Comparison of ENCODE assay signal across 9 cellular contexts in genomic region chrX:37796805-37797204, GRCh38. TPM values are rescaled to one million over a fixed set of nuclear protein-coding genes. Genes with fewer than 3 reads are reported as not detected.
DNase-seq lines count a peak whose midpoint lies in the region; ATAC-seq, FAIRE-seq and TF ChIP-seq lines count a peak whose summit lies in the region.
"Had no signal": no experiment of that assay in that cellular context is flagged by ENCODE, and none has a peak within 500 bp of the region (broad histone marks: within the 10 kb centered on the region; RNA-seq: fewer than 3 reads in every experiment).

No MANE protein-coding gene starts in this region.

- H3K4me1 ChIP-seq in spleen (peaks cover 0 to 86% (median 23%) of the 10 kb centered on the region in 6 donors), kidney (ENCODE audit: control insufficient read depth in 1 of 2, insufficient read depth in 1 of 2, low read depth in 1 of 2, low read length in 2 of 2) (no peaks in the 10 kb centered on the region), SJCRH30 (no peaks in the 10 kb centered on the region)
- H3K4me1 ChIP-seq: psoas muscle had no signal

- H3K27ac ChIP-seq in VCaP (peak overlapping the region; percentile 62), spleen (peak overlapping the region in 6 of 8 donors; percentile 6 to 71 (median 58)), kidney (ENCODE audit: low read depth in 2 of 2, low read length in 2 of 2) (no peak overlapping the region), SJCRH30 (no peak overlapping the region)
- H3K27ac ChIP-seq: psoas muscle had no signal

- H3K36me3 ChIP-seq in spleen = peaks cover 0 to 76% (median 4%) of the 10 kb centered on the region in 6 donors
- no peaks in the 10 kb centered on the region for H3K36me3 ChIP-seq in kidney (ENCODE audit: control insufficient read depth in 1 of 2, insufficient read depth in 2 of 2, low read length in 2 of 2)
- no peaks in the 10 kb centered on the region for H3K36me3 ChIP-seq in SJCRH30

- H3K9ac ChIP-seq in kidney (ENCODE audit: low read length in 2 of 2) = no peak overlapping the region

- H3K27me3 ChIP-seq in spleen (replicated peaks in 1 of 7) = no peaks in the 10 kb centered on the region
- H3K27me3 ChIP-seq in SJCRH30 = no peaks in the 10 kb centered on the region

- H3K4me3 ChIP-seq in spleen (no peak overlapping the region), kidney (ENCODE audit: low read length in 2 of 2) (no peak overlapping the region), SJCRH30 (no peak overlapping the region)
- H3K4me3 ChIP-seq: psoas muscle had no signal

- TF ChIP-seq CTCF in VCaP (conservative IDR thresholded peaks at IDR 0.05) (no peak), spleen (IDR thresholded peaks at IDR 0.05 in 8 of 11, conservative IDR thresholded peaks at IDR 0.05 in 3 of 11) (no peak), kidney (IDR thresholded peaks at IDR 0.05; ENCODE audit: borderline replicate concordance, extremely low read depth, insufficient read depth) (no peak)

- TF ChIP-seq POLR2A in spleen (IDR thresholded peaks at IDR 0.05) = no peak

- FAIRE-seq in kidney (lab: Jason Lieb, UNC) = no peak

- intact Hi-C loops in spleen (cut with DNase I; ENCODE audit: low total_unique reads) = no loop called here
- intact Hi-C loops in kidney (cut with DNase I) = no loop called here

- H3K9me3 ChIP-seq in spleen (no peaks in the 10 kb centered on the region), kidney (ENCODE audit: control insufficient read depth in 1 of 2, low read length in 2 of 2) (no peaks in the 10 kb centered on the region), SJCRH30 (replicated peaks) (no peaks in the 10 kb centered on the region)
- H3K9me3 ChIP-seq: psoas muscle had no signal

- peak; percentile 92 for ATAC-seq in GM19452 (IDR thresholded peaks at IDR 0.05; ENCODE audit: unreplicated experiment)
- ATAC-seq in HG03139 (IDR thresholded peaks at IDR 0.05; ENCODE audit: unreplicated experiment) = peak; percentile 87
- ATAC-seq: psoas muscle had no signal

- peak; percentile 75 for DNase-seq in spleen
- DNase-seq in NCI-H146 (lab: John Stamatoyannopoulos, UW) = no peak
- DNase-seq in kidney = no peak
- DNase-seq in SJCRH30 = no peak

RNA-seq across cellular contexts. Expression of gene CYBB, which starts 16.9 kb away (rescaled TPM):
- total RNA-seq in spleen (100 to 1,000 TPM; 129 to 231 (median 200) TPM), kidney (43.7 TPM)
- polyA plus RNA-seq in spleen (10 to 100 TPM; 30.5 to 38.7 (median 35.5) TPM), kidney (ENCODE audit: insufficient read depth, low read depth, low replicate concordance) (3.5 TPM)
- not detected in 2 replicates for total RNA-seq in SJCRH30 (2014; rRNA removed; shearing (Covaris generic))
- total RNA-seq: epithelial cell of proximal tubule had no signal

RNA-seq across cellular contexts. Expression of gene DYNLT3, which starts 50.6 kb away (rescaled TPM):
- 10 to 100 TPM; 15.8 to 29.8 (median 19.3) TPM for total RNA-seq in spleen
- 10 to 100 TPM; 12.3 to 17.6 (median 13.6) TPM for polyA plus RNA-seq in spleen
- 30.7 TPM for total RNA-seq in kidney
- 40.5 TPM for polyA plus RNA-seq in kidney (ENCODE audit: insufficient read depth, low read depth, low replicate concordance)
- total RNA-seq in SJCRH30 (2014; rRNA removed; shearing (Covaris generic)) = not detected in 2 replicates

Comparison
In these comparisons a context has a peak if more than half of its experiments do, and no peak if none do; other contexts are left out.
1. H3K27ac ChIP-seq: peak in VCaP (single experiment) and spleen (6 of 8); none in kidney (0 of 2) and SJCRH30 (single experiment).
2. RNA of gene CYBB, which starts 16.9 kb away (total RNA-seq): 129 to 231 TPM in spleen and 43.7 TPM in kidney (single experiment); not detected in SJCRH30; every median in the first group is over 10 times any median in the second.
3. RNA of gene DYNLT3, which starts 50.6 kb away (total RNA-seq): 30.7 TPM in kidney (single experiment) and 15.8 to 29.8 TPM in spleen; not detected in SJCRH30; every median in the first group is over 10 times any median in the second.